19 cellular contexts compared by ENCODE assay signal in the genomic region with DNA sequence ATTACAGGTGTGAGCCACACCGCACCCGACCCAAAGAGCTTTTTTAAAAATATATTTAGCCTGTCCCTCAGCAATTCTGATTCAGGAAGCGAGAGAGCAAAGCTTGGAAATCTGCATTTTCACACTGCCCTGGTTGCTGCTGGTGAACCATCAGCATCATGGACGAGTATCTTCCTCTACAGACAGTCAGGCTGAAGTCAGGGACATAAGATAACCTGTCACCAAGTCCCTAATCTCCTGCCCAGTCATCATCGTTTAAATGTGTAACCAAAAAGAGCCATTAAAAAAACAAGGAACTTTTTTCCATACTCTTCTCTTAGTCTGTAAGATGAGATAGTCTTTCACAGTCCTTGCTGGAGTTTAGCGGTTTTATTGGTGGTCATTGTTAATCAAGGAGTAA.
"Had no signal": no experiment of that assay in that cellular context is flagged by ENCODE, and none has a peak within 500 bp of the region (broad histone marks: within the 10 kb centered on the region; RNA-seq: fewer than 3 reads in every experiment).

No MANE protein-coding gene starts in this region.

- H3K27me3 Mint-ChIP-seq: naive thymus-derived CD4-positive, alpha-beta T cell; natural killer cell treated with Interleukin-12 subunit alpha and Interleukin-12 subunit beta and Interleukin-15 and Interleukin-18, amount 100 ng/mL, for 72 hours; progenitor cell of endocrine pancreas; stimulated activated naive CD8-positive, alpha-beta T cell treated with anti-CD3 and anti-CD28 coated beads, Interleukin-15, Interleukin-2, amounts not matched to agents 100 ng/mL and 50 ng/mL, for 24 hours; type B pancreatic cell had no signal

- DNase-seq: islet precursor cell; left ventricle myocardium inferior; midbrain; mucosa of descending colon; naive thymus-derived CD4-positive, alpha-beta T cell; ovary; stimulated activated CD4-positive, alpha-beta T cell treated with anti-CD3 and anti-CD28 coated beads, Interleukin-4, amount 100 ng/mL, for 24 hours; stimulated activated naive CD4-positive, alpha-beta T cell; uterus had no signal

- H3K9me3 Mint-ChIP-seq: naive thymus-derived CD4-positive, alpha-beta T cell; natural killer cell treated with Interleukin-12 subunit alpha and Interleukin-12 subunit beta and Interleukin-15 and Interleukin-18, amount 100 ng/mL, for 72 hours; stimulated activated effector memory CD8-positive, alpha-beta T cell treated with anti-CD3 and anti-CD28 coated beads, Interleukin-12 subunit alpha, Interleukin-12 subunit beta, amount 100 ng/mL, for 72 hours; stimulated activated naive CD8-positive, alpha-beta T cell treated with anti-CD3 and anti-CD28 coated beads, Interleukin-15, Interleukin-2, amounts not matched to agents 100 ng/mL and 50 ng/mL, for 24 hours; type B pancreatic cell had no signal

- H3K27ac ChIP-seq: left ventricle myocardium inferior, ovary, right atrium auricular region, skin epidermis, tibial nerve, uterus had no signal

- H3K27me3 ChIP-seq: ovary, right atrium auricular region, tibial nerve, uterus had no signal

- H3K9me3 ChIP-seq: left ventricle myocardium inferior, mucosa of descending colon, ovary, right atrium auricular region, tibial nerve, uterus had no signal

- H3K27ac Mint-ChIP-seq: naive thymus-derived CD4-positive, alpha-beta T cell; natural killer cell treated with Interleukin-12 subunit alpha and Interleukin-12 subunit beta and Interleukin-15 and Interleukin-18, amount 100 ng/mL, for 72 hours; progenitor cell of endocrine pancreas; stimulated activated effector memory CD8-positive, alpha-beta T cell treated with anti-CD3 and anti-CD28 coated beads, Interleukin-12 subunit alpha, Interleukin-12 subunit beta, amount 100 ng/mL, for 72 hours; stimulated activated naive CD8-positive, alpha-beta T cell treated with anti-CD3 and anti-CD28 coated beads, Interleukin-15, Interleukin-2, amounts not matched to agents 100 ng/mL and 50 ng/mL, for 24 hours; type B pancreatic cell had no signal

- H3K4me3 Mint-ChIP-seq: naive thymus-derived CD4-positive, alpha-beta T cell; natural killer cell treated with Interleukin-12 subunit alpha and Interleukin-12 subunit beta and Interleukin-15 and Interleukin-18, amount 100 ng/mL, for 72 hours; stimulated activated effector memory CD8-positive, alpha-beta T cell treated with anti-CD3 and anti-CD28 coated beads, Interleukin-12 subunit alpha, Interleukin-12 subunit beta, amount 100 ng/mL, for 72 hours; stimulated activated naive CD8-positive, alpha-beta T cell treated with anti-CD3 and anti-CD28 coated beads, Interleukin-15, Interleukin-2, amounts not matched to agents 100 ng/mL and 50 ng/mL, for 24 hours; type B pancreatic cell had no signal

- H3K36me3 ChIP-seq: ovary, uterus had no signal

- H3K4me3 ChIP-seq: left ventricle myocardium inferior, lung, mucosa of descending colon, ovary, right atrium auricular region, skin epidermis, tibial nerve, uterus had no signal

- ATAC-seq: mucosa of descending colon; naive thymus-derived CD4-positive, alpha-beta T cell; natural killer cell treated with Interleukin-12 subunit alpha and Interleukin-12 subunit beta and Interleukin-15 and Interleukin-18, amount 100 ng/mL, for 72 hours; sciatic nerve; stimulated activated effector memory CD8-positive, alpha-beta T cell treated with anti-CD3 and anti-CD28 coated beads, Interleukin-12 subunit alpha, Interleukin-12 subunit beta, amount 100 ng/mL, for 72 hours had no signal
